ENCODE assay signal across 21 cellular contexts in genomic region chr14:39080886-39081285, GRCh38. TPM values are rescaled to one million over a fixed set of nuclear protein-coding genes. Genes with fewer than 3 reads are reported as not detected.
DNase-seq lines count a peak whose midpoint lies in the region; ATAC-seq, FAIRE-seq and TF ChIP-seq lines count a peak whose summit lies in the region.
"Had no signal": no experiment of that assay in that cellular context is flagged by ENCODE, and none has a peak within 500 bp of the region (broad histone marks: within the 10 kb centered on the region; RNA-seq: fewer than 3 reads in every experiment).

No MANE protein-coding gene starts in this region.

- peaks cover 43 to 83% of the 10 kb centered on the region in 2 experiments for H3K36me3 ChIP-seq in HepG2 (replicated peaks in 1 of 2; ENCODE audit: control insufficient read depth in 1 of 2, insufficient read depth in 2 of 2, low read length in 2 of 2)
- H3K36me3 ChIP-seq in right lobe of liver, result peaks cover 0 to 76% (median 29%) of the 10 kb centered on the region in 4 donors

- WGBS in HepG2 (ENCODE audit: low lambda C conversion rate), result 97% methylated on average over 1 of the region's 1 CpG
- 100% methylated on average over 1 of the region's 1 CpG for WGBS in right lobe of liver (ENCODE audit: insufficient coverage, low coverage, low lambda C conversion rate, missing lambda C conversion rate)

- FAIRE-seq in HepG2 (lab: Jason Lieb, UNC), result no peak
- FAIRE-seq: GM12891, GM18507, H1 had no signal

- no peak for TF ChIP-seq CTCF in HepG2 (CRISPR knock-in tag; IDR thresholded peaks at IDR 0.05)
- no peak for TF ChIP-seq CTCF in right lobe of liver (IDR thresholded peaks at IDR 0.05)
- TF ChIP-seq CTCF in endothelial cell (IDR thresholded peaks at IDR 0.05; ENCODE audit: unreplicated experiment), result no peak
- TF ChIP-seq CTCF in progenitor cell of endocrine pancreas (IDR thresholded peaks at IDR 0.05; ENCODE audit: unreplicated experiment), result no peak

- H3K9me3 ChIP-seq in HepG2 (ENCODE audit: low read length) (no peaks in the 10 kb centered on the region), right lobe of liver (no peaks in the 10 kb centered on the region)

- H3K27ac ChIP-seq in HepG2 (ENCODE audit: extremely low read length, insufficient read depth, low read length), result no peak overlapping the region
- no peak overlapping the region for H3K27ac ChIP-seq in right lobe of liver
- H3K27ac ChIP-seq: GM23248 had no signal

- no peak overlapping the region for H3K4me3 ChIP-seq in HepG2 (replicated peaks in 1 of 3; ENCODE audit: insufficient read depth in 1 of 3, low read depth in 2 of 3, low read length in 3 of 3)
- H3K4me3 ChIP-seq in right lobe of liver, result no peak overlapping the region
- H3K4me3 ChIP-seq: GM23248 had no signal

- H3K9ac ChIP-seq in HepG2 (ENCODE audit: insufficient read depth, low read depth, low read length), result no peak overlapping the region
- H3K9ac ChIP-seq: GM23248 had no signal

- H3K79me2 ChIP-seq in HepG2 (ENCODE audit: insufficient read depth, low read length), result peaks cover 14% of the 10 kb centered on the region

- peaks cover 10% of the 10 kb centered on the region for H3K4me1 Mint-ChIP-seq in central memory CD8-positive, alpha-beta T cell
- H3K4me1 Mint-ChIP-seq in endothelial cell (ENCODE audit: unreplicated experiment) (no peaks in the 10 kb centered on the region), progenitor cell of endocrine pancreas (ENCODE audit: low read depth) (no peaks in the 10 kb centered on the region)

- POLR2A ChIA-PET in HepG2 (lab: Yijun Ruan, JAX), result interaction anchor here (1.0 to 2.0 kb wide), 3 partner anchors 17 to 89 kb away, joined by 3 to 20 read pairs (median 3); partner anchors contain the start of genes SEC23A and TRAPPC6B

- in situ Hi-C loops in HepG2 (cut with HindIII; ENCODE audit: extremely low pct_ligation_motif_present, low pct_unique_long_range_greater_than_20kb), result no loop called here

- no peak for ATAC-seq in HepG2
- ATAC-seq in right lobe of liver, result no peak
- no peak for ATAC-seq in central memory CD8-positive, alpha-beta T cell (replicated peaks; ENCODE audit: extremely low read depth, poor library complexity, severe bottlenecking)
- no peak for ATAC-seq in HG03378 (IDR thresholded peaks at IDR 0.05; ENCODE audit: unreplicated experiment)

- H3K27me3 ChIP-seq in HepG2 (ENCODE audit: control insufficient read depth in 1 of 2, insufficient read depth in 2 of 2, low read length in 2 of 2) (no peaks in the 10 kb centered on the region), right lobe of liver (no peaks in the 10 kb centered on the region)

- H2AFZ ChIP-seq in HepG2 (ENCODE audit: low read length), result no peak overlapping the region
- H2AFZ ChIP-seq: GM23248 had no signal

- no peak overlapping the region for H3K4me2 ChIP-seq in HepG2 (ENCODE audit: low read depth, low read length)

- intact Hi-C loops in HepG2 (cut with micrococcal nuclease; ENCODE audit: unreplicated experiment), result no loop called here
- intact Hi-C loops in right lobe of liver (cut with DNase I), result no loop called here
- intact Hi-C loops in posterior vena cava (cut with DNase I), result no loop called here

- no peak for TF ChIP-seq POLR2A in HepG2 (IDR thresholded peaks at IDR 0.05; ENCODE audit: insufficient read depth in 1 of 2, low read depth in 2 of 2, low read length in 2 of 2)
- TF ChIP-seq POLR2A in right lobe of liver (IDR thresholded peaks at IDR 0.05), result no peak

- no peaks in the 10 kb centered on the region for H3K27me3 Mint-ChIP-seq in central memory CD8-positive, alpha-beta T cell
- H3K27me3 Mint-ChIP-seq in endothelial cell (ENCODE audit: unreplicated experiment) (peaks cover 2% of the 10 kb centered on the region), progenitor cell of endocrine pancreas (no peaks in the 10 kb centered on the region)
- H3K27me3 Mint-ChIP-seq: CD4-positive, alpha-beta memory T cell had no signal

- CTCF ChIA-PET in HepG2 (lab: Yijun Ruan, JAX; ENCODE audit: low intra/inter-chr PET ratio, low total read pairs), result no interaction called here

- peaks cover 59% of the 10 kb centered on the region for H3K36me3 Mint-ChIP-seq in central memory CD8-positive, alpha-beta T cell (ENCODE audit: insufficient read depth)
- H3K36me3 Mint-ChIP-seq in endothelial cell (ENCODE audit: low read depth, unreplicated experiment), result peaks cover 28% of the 10 kb centered on the region
- peaks cover 36% of the 10 kb centered on the region for H3K36me3 Mint-ChIP-seq in progenitor cell of endocrine pancreas (ENCODE audit: insufficient read depth)

- peaks cover 24% of the 10 kb centered on the region for H4K20me1 ChIP-seq in HepG2 (ENCODE audit: insufficient read depth, low read length)

- TF ChIP-seq EP300 in HepG2 (IDR thresholded peaks at IDR 0.05; ENCODE audit: low read depth in 2 of 2, low read length in 2 of 2) (no peak), HepG2 (CRISPR knock-in tag; IDR thresholded peaks at IDR 0.05; ENCODE audit: borderline replicate concordance) (no peak)

- no peak for DNase-seq in HepG2 (ENCODE audit: low spot score)
- DNase-seq in right lobe of liver, result no peak
- DNase-seq in central memory CD8-positive, alpha-beta T cell (ENCODE audit: low spot score in 2 of 2), result no peak
- DNase-seq in endothelial cell (ENCODE audit: low spot score), result no peak
- no peak for DNase-seq in progenitor cell of endocrine pancreas (ENCODE audit: low spot score, unreplicated experiment)
- DNase-seq in HUDEP-2 (lab: John Stamatoyannopoulos, UW; ENCODE audit: unreplicated experiment in 76 of 76), result no peak
- DNase-seq in posterior vena cava (ENCODE audit: low spot score), result no peak
- DNase-seq: C1 segment of cervical spinal cord; Calu3; CD4-positive, alpha-beta memory T cell; COR-L47; DMS53; DMS79 treated with DMSO at 0.1 percent for 48 hours; GF-D8; GM23248; H7; HCEC 1CT had no signal

- H3K4me1 ChIP-seq in HepG2 (ENCODE audit: insufficient read depth, low read length) (no peaks in the 10 kb centered on the region), right lobe of liver (no peaks in the 10 kb centered on the region)

- H3K9me3 Mint-ChIP-seq in central memory CD8-positive, alpha-beta T cell, result no peaks in the 10 kb centered on the region
- no peaks in the 10 kb centered on the region for H3K9me3 Mint-ChIP-seq in endothelial cell (ENCODE audit: unreplicated experiment)
- no peaks in the 10 kb centered on the region for H3K9me3 Mint-ChIP-seq in progenitor cell of endocrine pancreas (ENCODE audit: low read depth)
- H3K9me3 Mint-ChIP-seq: CD4-positive, alpha-beta memory T cell had no signal

- TSS peak; percentile 1 for BruUV-seq in HepG2 (replicated peaks; lab: Mats Ljungman, UMichigan)

- H3K27ac Mint-ChIP-seq in central memory CD8-positive, alpha-beta T cell (ENCODE audit: low read depth), result peak overlapping the region; percentile 25
- H3K27ac Mint-ChIP-seq in endothelial cell (ENCODE audit: unreplicated experiment) (peak overlapping the region; percentile 20), progenitor cell of endocrine pancreas (peak overlapping the region; percentile 31)

- no peak for TF ChIP-seq RAD21 in HepG2 (CRISPR knock-in tag; IDR thresholded peaks at IDR 0.05)

- H3K4me3 Mint-ChIP-seq in central memory CD8-positive, alpha-beta T cell, result no peak overlapping the region
- H3K4me3 Mint-ChIP-seq in endothelial cell (ENCODE audit: unreplicated experiment), result no peak overlapping the region
- no peak overlapping the region for H3K4me3 Mint-ChIP-seq in progenitor cell of endocrine pancreas (ENCODE audit: low read depth)
- H3K4me3 Mint-ChIP-seq: CD4-positive, alpha-beta memory T cell had no signal

RNA-seq across cellular contexts. Expression of gene SEC23A, which starts 22.1 kb away (rescaled TPM):
- total RNA-seq in HepG2 (2016; rRNA removed; fragmentation: Illumina TruSeq; extraction: Trizol) (887 and 1,365 TPM in 2 replicates), right lobe of liver (100 to 1,000 TPM in 2 of 6 experiments, 10 to 100 TPM in 4; 69.2 to 107 (median 88.1) TPM), endothelial cell (ENCODE audit: unreplicated experiment) (44.1 TPM), progenitor cell of endocrine pancreas (61.9 and 69.5 TPM in 2 replicates), posterior vena cava (100 to 1,000 TPM; 176 to 207 TPM)
- 59.6 and 60.8 TPM in 2 replicates for total RNA-seq in HepG2 (2016; cell fraction: cytosol; rRNA removed; fragmentation: Illumina TruSeq; extraction: Trizol; ENCODE audit: low read depth)
- total RNA-seq in HepG2 (2016; cell fraction: insoluble cytoplasmic fraction; rRNA removed; fragmentation: Illumina TruSeq; extraction: Trizol), result 902 and 1,277 TPM in 2 replicates
- 219 and 221 TPM in 2 replicates for total RNA-seq in HepG2 (2016; cell fraction: membrane; rRNA removed; fragmentation: Illumina TruSeq; extraction: Trizol)
- total RNA-seq in HepG2 (2016; cell fraction: nucleus; rRNA removed; fragmentation: Illumina TruSeq; extraction: Trizol), result 448 and 490 TPM in 2 replicates
- 372 and 403 TPM in 2 replicates for polyA plus RNA-seq in HepG2 (2011; rRNA removed)
- 263 and 365 TPM in 2 replicates for polyA plus RNA-seq in HepG2 (2011; cell fraction: cytosol; rRNA removed)
- 164 TPM in 2 replicates for polyA plus RNA-seq in HepG2 (2011; cell fraction: nucleus; rRNA removed)
- 336 and 361 TPM in 2 replicates for polyA plus RNA-seq in HepG2 (2012)
- polyA plus RNA-seq in HepG2 (2016; cell fraction: cytosol; fragmentation: Illumina TruSeq; extraction: Trizol; ENCODE audit: low read depth), result 11.9 and 12.8 TPM in 2 replicates
- polyA plus RNA-seq in HepG2 (2016; cell fraction: insoluble cytoplasmic fraction; fragmentation: Illumina TruSeq; extraction: Trizol; ENCODE audit: low read depth), result 491 and 533 TPM in 2 replicates
- polyA plus RNA-seq in HepG2 (2016; cell fraction: membrane; fragmentation: Illumina TruSeq; extraction: Trizol; ENCODE audit: low read depth), result 53.5 and 58.9 TPM in 2 replicates
- 175 and 191 TPM in 2 replicates for polyA plus RNA-seq in HepG2 (2016; cell fraction: nucleus; fragmentation: Illumina TruSeq; extraction: Trizol; ENCODE audit: insufficient read depth, low read depth)
- polyA minus RNA-seq in HepG2 (2011; rRNA and poly(A)+ RNA removed; ENCODE audit: low replicate concordance), result 120 and 863 TPM in 2 replicates
- polyA minus RNA-seq in HepG2 (2011; cell fraction: cytosol; rRNA and poly(A)+ RNA removed), result 860 and 1,029 TPM in 2 replicates
- 974 and 1,148 TPM in 2 replicates for polyA minus RNA-seq in HepG2 (2011; cell fraction: nucleus; rRNA and poly(A)+ RNA removed)

RNA-seq across cellular contexts. Expression of gene GEMIN2, which starts 33.2 kb away (rescaled TPM):
- 110 and 160 TPM in 2 replicates for total RNA-seq in HepG2 (2016; rRNA removed; fragmentation: Illumina TruSeq; extraction: Trizol)
- 22.5 and 24.2 TPM in 2 replicates for total RNA-seq in HepG2 (2016; cell fraction: cytosol; rRNA removed; fragmentation: Illumina TruSeq; extraction: Trizol; ENCODE audit: low read depth)
- 118 and 174 TPM in 2 replicates for total RNA-seq in HepG2 (2016; cell fraction: insoluble cytoplasmic fraction; rRNA removed; fragmentation: Illumina TruSeq; extraction: Trizol)
- total RNA-seq in HepG2 (2016; cell fraction: membrane; rRNA removed; fragmentation: Illumina TruSeq; extraction: Trizol), result 29.0 and 39.1 TPM in 2 replicates
- 61.9 and 71.2 TPM in 2 replicates for total RNA-seq in HepG2 (2016; cell fraction: nucleus; rRNA removed; fragmentation: Illumina TruSeq; extraction: Trizol)
- polyA plus RNA-seq in HepG2 (2011; rRNA removed), result 33.8 and 54.8 TPM in 2 replicates
- 31.5 and 34.6 TPM in 2 replicates for polyA plus RNA-seq in HepG2 (2011; cell fraction: cytosol; rRNA removed)
- polyA plus RNA-seq in HepG2 (2011; cell fraction: nucleus; rRNA removed), result 39.5 and 46.0 TPM in 2 replicates
- polyA plus RNA-seq in HepG2 (2012), result 18.1 and 33.2 TPM in 2 replicates
- polyA plus RNA-seq in HepG2 (2016; cell fraction: cytosol; fragmentation: Illumina TruSeq; extraction: Trizol; ENCODE audit: low read depth), result 9.8 and 9.9 TPM in 2 replicates
- polyA plus RNA-seq in HepG2 (2016; cell fraction: insoluble cytoplasmic fraction; fragmentation: Illumina TruSeq; extraction: Trizol; ENCODE audit: low read depth), result 134 and 143 TPM in 2 replicates
- polyA plus RNA-seq in HepG2 (2016; cell fraction: membrane; fragmentation: Illumina TruSeq; extraction: Trizol; ENCODE audit: low read depth), result 15.6 and 17.8 TPM in 2 replicates
- polyA plus RNA-seq in HepG2 (2016; cell fraction: nucleus; fragmentation: Illumina TruSeq; extraction: Trizol; ENCODE audit: insufficient read depth, low read depth), result 90.7 and 93.9 TPM in 2 replicates
- polyA minus RNA-seq in HepG2 (2011; rRNA and poly(A)+ RNA removed; ENCODE audit: low replicate concordance), result 9.5 and 15.9 TPM in 2 replicates
- polyA minus RNA-seq in HepG2 (2011; cell fraction: cytosol; rRNA and poly(A)+ RNA removed), result 14.1 and 16.6 TPM in 2 replicates
- polyA minus RNA-seq in HepG2 (2011; cell fraction: nucleus; rRNA and poly(A)+ RNA removed), result 42.9 and 52.1 TPM in 2 replicates
- 1 to 10 TPM; 3.4 to 9.9 (median 6.0) TPM for total RNA-seq in right lobe of liver
- total RNA-seq in endothelial cell (ENCODE audit: unreplicated experiment), result 21.4 TPM
- total RNA-seq in progenitor cell of endocrine pancreas, result 23.7 and 24.3 TPM in 2 replicates
- total RNA-seq in posterior vena cava, result 10 to 100 TPM in 1 of 2 donors, 1 to 10 TPM in 1; 9.6 to 12.7 TPM
